24 cellular contexts compared by ENCODE assay signal in genomic region chr12:4026476-4026875, GRCh38.
DNase-seq lines count a peak whose midpoint lies in the region; ATAC-seq, FAIRE-seq and TF ChIP-seq lines count a peak whose summit lies in the region.
"Had no signal": no experiment of that assay in that cellular context is flagged by ENCODE, and none has a peak within 500 bp of the region (broad histone marks: within the 10 kb centered on the region; RNA-seq: fewer than 3 reads in every experiment).

No MANE protein-coding gene starts in this region.

- H2AFZ ChIP-seq in smooth muscle cell (ENCODE audit: low read depth): no peak overlapping the region

- H3K27me3 ChIP-seq in breast epithelium (no peaks in the 10 kb centered on the region), smooth muscle cell (ENCODE audit: low read depth) (no peaks in the 10 kb centered on the region)
- H3K27me3 ChIP-seq: Peyer's patch, suprapubic skin had no signal

- TF ChIP-seq POLR2A in breast epithelium (IDR thresholded peaks at IDR 0.05): no peak

- H3K9me3 Mint-ChIP-seq in MCF 10A (ENCODE audit: unreplicated experiment) (no peaks in the 10 kb centered on the region), brain (peaks cover 0 to 3% (median 0%) of the 10 kb centered on the region in 5 experiments), mesothelial cell of epicardium (no peaks in the 10 kb centered on the region)
- H3K9me3 Mint-ChIP-seq: activated naive CD4-positive, alpha-beta T cell treated with anti-CD3 and anti-CD28 coated beads for 36 hours had no signal

- ATAC-seq in HG02884 (IDR thresholded peaks at IDR 0.05; ENCODE audit: unreplicated experiment) (no peak), HG02588 (IDR thresholded peaks at IDR 0.05; ENCODE audit: unreplicated experiment) (no peak)
- ATAC-seq: activated CD8-positive, alpha-beta T cell treated with anti-CD3 and anti-CD28 coated beads, Interleukin-2, amount 10 ng/mL, durations not matched to agents 7 days and 5 days; left ventricle myocardium superior had no signal

- POLR2A ChIA-PET in MCF 10A (lab: Yijun Ruan, JAX): interaction anchor here (0.8 kb wide), 1 partner anchor 18 kb away, joined by 3 read pairs; no protein-coding TSS in a partner anchor

- intact Hi-C loops in MCF 10A (cut with micrococcal nuclease): no loop called here
- intact Hi-C loops in breast epithelium (cut with DNase I; ENCODE audit: low total_unique reads): no loop called here

- no peak overlapping the region for H3K4me3 ChIP-seq in breast epithelium
- H3K4me3 ChIP-seq in smooth muscle cell: no peak overlapping the region
- H3K4me3 ChIP-seq: Peyer's patch, suprapubic skin had no signal

- H3K4me3 Mint-ChIP-seq in MCF 10A (ENCODE audit: unreplicated experiment) (no peak overlapping the region), brain (peak overlapping the region in 1 of 5 experiments; percentile 39), mesothelial cell of epicardium (no peak overlapping the region)
- H3K4me3 Mint-ChIP-seq: activated CD8-positive, alpha-beta T cell treated with anti-CD3 and anti-CD28 coated beads, Interleukin-2, amount 10 ng/mL, durations not matched to agents 7 days and 5 days; activated naive CD4-positive, alpha-beta T cell treated with anti-CD3 and anti-CD28 coated beads for 36 hours had no signal

- H3K36me3 Mint-ChIP-seq in MCF 10A (ENCODE audit: insufficient read depth, unreplicated experiment) (no peaks in the 10 kb centered on the region), brain (no peaks in the 10 kb centered on the region), mesothelial cell of epicardium (no peaks in the 10 kb centered on the region)

- H3K4me1 Mint-ChIP-seq in MCF 10A (ENCODE audit: insufficient read depth, unreplicated experiment): no peaks in the 10 kb centered on the region
- peaks cover 48% of the 10 kb centered on the region for H3K4me1 Mint-ChIP-seq in brain
- H3K4me1 Mint-ChIP-seq in mesothelial cell of epicardium: peaks cover 44% of the 10 kb centered on the region

- H3F3A ChIP-seq in smooth muscle cell (ENCODE audit: low read depth): peaks cover 3% of the 10 kb centered on the region

- H3K36me3 ChIP-seq in breast epithelium (no peaks in the 10 kb centered on the region), smooth muscle cell (ENCODE audit: low read depth) (no peaks in the 10 kb centered on the region)
- H3K36me3 ChIP-seq: Peyer's patch, suprapubic skin had no signal

- DNase-seq in MCF 10A (ENCODE audit: unreplicated experiment): no peak
- DNase-seq in breast epithelium (ENCODE audit: low spot score in 2 of 2): no peak
- DNase-seq in mesothelial cell of epicardium (ENCODE audit: low spot score in 2 of 2, unreplicated experiment in 2 of 2): no peak
- DNase-seq in smooth muscle cell (lab: John Stamatoyannopoulos, UW; ENCODE audit: unreplicated experiment): no peak
- DNase-seq in HTR-8/SVneo (ENCODE audit: insufficient read length, low spot score): no peak
- DNase-seq: activated CD8-positive, alpha-beta T cell treated with anti-CD3 and anti-CD28 coated beads, Interleukin-2, amount 10 ng/mL, durations not matched to agents 7 days and 5 days; activated naive CD4-positive, alpha-beta T cell treated with anti-CD3 and anti-CD28 coated beads for 36 hours; amniotic stem cell; GOT3; hippocampal formation; left ventricle myocardium superior; NCI-H1436; NCI-H2081; NCI-H2227 treated with DMSO at 0.1 percent for 48 hours; NCI-H69; Peyer's patch; SHP77; stimulated activated naive CD4-positive, alpha-beta T cell had no signal

- H3K27me3 Mint-ChIP-seq in MCF 10A (ENCODE audit: insufficient read depth, unreplicated experiment): no peaks in the 10 kb centered on the region
- peaks cover 9% of the 10 kb centered on the region for H3K27me3 Mint-ChIP-seq in brain
- no peaks in the 10 kb centered on the region for H3K27me3 Mint-ChIP-seq in mesothelial cell of epicardium (ENCODE audit: low read depth)

- WGBS in smooth muscle cell (ENCODE audit: low lambda C conversion rate): 87% methylated on average over 7 of the region's 7 CpGs

- H4K20me1 ChIP-seq in smooth muscle cell (ENCODE audit: low read depth): no peaks in the 10 kb centered on the region

- H3K4me2 ChIP-seq in smooth muscle cell: no peak overlapping the region

- FAIRE-seq in HTR-8/SVneo (lab: Jason Lieb, UNC): no peak
- FAIRE-seq: bronchial epithelial cell, keratinocyte had no signal

- H3K9ac ChIP-seq in smooth muscle cell (ENCODE audit: low read depth): no peak overlapping the region

- H3K27ac ChIP-seq in breast epithelium (no peak overlapping the region), smooth muscle cell (ENCODE audit: low read depth) (no peak overlapping the region)
- H3K27ac ChIP-seq: Peyer's patch, suprapubic skin had no signal

- BruUV-seq in MCF 10A (replicated peaks; lab: Mats Ljungman, UMichigan): no TSS peak

- H3K4me1 ChIP-seq in breast epithelium (peaks cover 0 to 1% of the 10 kb centered on the region in 2 donors), smooth muscle cell (ENCODE audit: low read depth) (peaks cover 21% of the 10 kb centered on the region)

- H3K27ac Mint-ChIP-seq in MCF 10A (ENCODE audit: low read depth, unreplicated experiment) (peak overlapping the region; percentile 76), brain (peak overlapping the region in 4 of 5 experiments; percentile 60 to 87 (median 78)), mesothelial cell of epicardium (peak overlapping the region; percentile 22)
- H3K27ac Mint-ChIP-seq: activated CD8-positive, alpha-beta T cell treated with anti-CD3 and anti-CD28 coated beads, Interleukin-2, amount 10 ng/mL, durations not matched to agents 7 days and 5 days; activated naive CD4-positive, alpha-beta T cell treated with anti-CD3 and anti-CD28 coated beads for 36 hours had no signal

- H3K9me3 ChIP-seq in breast epithelium (no peaks in the 10 kb centered on the region), smooth muscle cell (replicated peaks; ENCODE audit: low read depth) (no peaks in the 10 kb centered on the region)
- H3K9me3 ChIP-seq: Peyer's patch, suprapubic skin had no signal

- TF ChIP-seq CTCF in MCF 10A (IDR thresholded peaks at IDR 0.05; ENCODE audit: unreplicated experiment) (no peak), breast epithelium (IDR thresholded peaks at IDR 0.05) (no peak), brain (conservative IDR thresholded peaks at IDR 0.05) (no peak), mesothelial cell of epicardium (IDR thresholded peaks at IDR 0.05; ENCODE audit: unreplicated experiment) (no peak), smooth muscle cell (IDR thresholded peaks at IDR 0.05; ENCODE audit: borderline replicate concordance, insufficient read depth, poor library complexity, severe bottlenecking) (no peak)

- CTCF ChIA-PET in MCF 10A (lab: Yijun Ruan, JAX): interaction anchor here (0.6 to 1.4 kb wide), 4 partner anchors 10 to 250 kb away, joined by 3 to 5 read pairs (median 4); no protein-coding TSS in a partner anchor

- H3K79me2 ChIP-seq in smooth muscle cell (ENCODE audit: low read depth): no peaks in the 10 kb centered on the region

Comparison
In these comparisons a context has a peak if more than half of its experiments do, and no peak if none do; other contexts are left out.
1. H3K27ac Mint-ChIP-seq: peak in every context shown above with its lines; median percentile 78 in brain; 76 in MCF 10A; 22 in mesothelial cell of epicardium.